13 cellular contexts compared by ENCODE assay signal in genomic region chr2:217916504-217917254, GRCh38.
DNase-seq lines count a peak whose midpoint lies in the region; ATAC-seq and TF ChIP-seq lines count a peak whose summit lies in the region.
"Had no signal": no experiment of that assay in that cellular context is flagged by ENCODE, and none has a peak within 500 bp of the region (broad histone marks: within the 10 kb centered on the region; RNA-seq: fewer than 3 reads in every experiment).

No MANE protein-coding gene starts in this region.

- no peaks in the 10 kb centered on the region for H3K9me3 ChIP-seq in adipocyte (ENCODE audit: control insufficient read depth, low read length)
- H3K9me3 ChIP-seq in neuronal stem cell (replicated peaks in 1 of 2; ENCODE audit: control insufficient read depth in 2 of 2, insufficient read depth in 1 of 2, low read depth in 1 of 2, low read length in 2 of 2), result no peaks in the 10 kb centered on the region
- no peaks in the 10 kb centered on the region for H3K9me3 ChIP-seq in transverse colon
- H3K9me3 ChIP-seq: SK-N-SH had no signal

- no peak overlapping the region for H2AK5ac ChIP-seq in neuronal stem cell (ENCODE audit: low read depth, low read length)

- H3K36me3 Mint-ChIP-seq in activated CD4-positive, alpha-beta T cell treated with anti-CD3 and anti-CD28 coated beads for 36 hours (ENCODE audit: low read depth), result no peaks in the 10 kb centered on the region

- H3K23ac ChIP-seq in neuronal stem cell (ENCODE audit: low read depth, low read length, poor library complexity), result no peak overlapping the region

- no CpG with 5 or more reads among the region's 10 CpGs for WGBS in neuronal stem cell (ENCODE audit: extremely low coverage in 2 of 2, insufficient read length in 2 of 2, insufficient replicate concordance in 1 of 2), 2 donors
- WGBS in transverse colon (ENCODE audit: low coverage in 1 of 2), 2 donors, result 32 to 45% methylated on average over 3 to 10 of the region's 10 CpGs

- no peak overlapping the region for H3K4me2 ChIP-seq in neuronal stem cell (ENCODE audit: insufficient read depth, low read length, poor library complexity, severe bottlenecking)
- H3K4me2 ChIP-seq: SK-N-SH had no signal

- ATAC-seq in activated CD4-positive, alpha-beta T cell treated with anti-CD3 and anti-CD28 coated beads for 36 hours, result no peak
- ATAC-seq in GM21360 (IDR thresholded peaks at IDR 0.05; ENCODE audit: unreplicated experiment), result no peak
- no peak for ATAC-seq in GM21723 (IDR thresholded peaks at IDR 0.05; ENCODE audit: unreplicated experiment)
- ATAC-seq: GM12878 had no signal

- no peaks in the 10 kb centered on the region for H3K27me3 ChIP-seq in adipocyte (replicated peaks; ENCODE audit: control insufficient read depth, insufficient read depth, low read length)
- peaks cover 0 to 8% (median 0%) of the 10 kb centered on the region in 3 experiments for H3K27me3 ChIP-seq in neuronal stem cell (ENCODE audit: control insufficient read depth in 3 of 3, insufficient read depth in 3 of 3, low read depth in 1 of 3, low read length in 3 of 3)
- H3K27me3 ChIP-seq in transverse colon, result no peaks in the 10 kb centered on the region

- H3K9ac ChIP-seq in adipocyte (ENCODE audit: low read length), result peak overlapping the region; percentile 76
- H3K9ac ChIP-seq in neuronal stem cell (ENCODE audit: low read depth, low read length, poor library complexity), result no peak overlapping the region
- H3K9ac ChIP-seq: SK-N-SH had no signal

- H3K36me3 ChIP-seq in adipocyte (ENCODE audit: control insufficient read depth, insufficient read depth, low read length, severe bottlenecking) (peaks cover 40% of the 10 kb centered on the region), neuronal stem cell (replicated peaks in 1 of 2; ENCODE audit: control insufficient read depth in 2 of 2, insufficient read depth in 2 of 2, low read length in 2 of 2) (no peaks in the 10 kb centered on the region), transverse colon (no peaks in the 10 kb centered on the region)

- H2BK120ac ChIP-seq in neuronal stem cell (ENCODE audit: low read depth, low read length), result no peak overlapping the region

- CTCF ChIA-PET in activated CD4-positive, alpha-beta T cell treated with anti-CD3 and anti-CD28 coated beads for 36 hours (lab: Charles Lee), result interaction anchor here (0.6 to 1.2 kb wide), 3 partner anchors 113 to 642 kb away, joined by 3 to 4 read pairs (median 4); no protein-coding TSS in a partner anchor

- no peak overlapping the region for H2BK5ac ChIP-seq in neuronal stem cell (ENCODE audit: low read length)

- H3K9me3 Mint-ChIP-seq in activated CD4-positive, alpha-beta T cell treated with anti-CD3 and anti-CD28 coated beads for 36 hours (ENCODE audit: low read depth), result no peaks in the 10 kb centered on the region
- H3K9me3 Mint-ChIP-seq: CD14-positive monocyte; central memory CD8-positive, alpha-beta T cell had no signal

- in situ Hi-C loops in transverse colon (cut with MboI; ENCODE audit: low pct_ligation_motif_present in 1 of 4, low pct_unique_long_range_greater_than_20kb in 1 of 4, low sequenced_read_pairs in 3 of 4), result no loop called here

- no peak overlapping the region for H3K4me3 ChIP-seq in adipocyte (ENCODE audit: low read length)
- no peak overlapping the region for H3K4me3 ChIP-seq in neuronal stem cell (ENCODE audit: low read length in 2 of 2)
- no peak overlapping the region for H3K4me3 ChIP-seq in transverse colon
- H3K4me3 ChIP-seq: GM12878 had no signal

- no peak overlapping the region for H3K4ac ChIP-seq in neuronal stem cell (ENCODE audit: low read length)

- no peak overlapping the region for H2AFZ ChIP-seq in neuronal stem cell (ENCODE audit: low read length)

- H3K18ac ChIP-seq in neuronal stem cell (ENCODE audit: low read length), result peak overlapping the region; percentile 16

- no peak overlapping the region for H4K91ac ChIP-seq in neuronal stem cell (ENCODE audit: low read depth, low read length, poor library complexity)

- no peak overlapping the region for H2BK15ac ChIP-seq in neuronal stem cell (ENCODE audit: low read length)

- H3K4me3 Mint-ChIP-seq in activated CD4-positive, alpha-beta T cell treated with anti-CD3 and anti-CD28 coated beads for 36 hours, result no peak overlapping the region
- H3K4me3 Mint-ChIP-seq: CD14-positive monocyte; central memory CD8-positive, alpha-beta T cell had no signal

- no peak for TF ChIP-seq CTCF in transverse colon (IDR thresholded peaks at IDR 0.05)

- no peak overlapping the region for H3K27ac Mint-ChIP-seq in activated CD4-positive, alpha-beta T cell treated with anti-CD3 and anti-CD28 coated beads for 36 hours

- no peak overlapping the region for H2BK12ac ChIP-seq in neuronal stem cell (ENCODE audit: low read length)

- no peak overlapping the region for H4K8ac ChIP-seq in neuronal stem cell (ENCODE audit: low read depth, low read length)

- no peak for TF ChIP-seq POLR2A in transverse colon (IDR thresholded peaks at IDR 0.05)

- no peak for DNase-seq in adipocyte (ENCODE audit: low read depth)
- peak; percentile 53 for DNase-seq in fibroblast of gingiva (ENCODE audit: low read depth)
- no peak for DNase-seq in neuronal stem cell (ENCODE audit: low spot score)
- no peak for DNase-seq in transverse colon
- no peak for DNase-seq in activated CD4-positive, alpha-beta T cell treated with anti-CD3 and anti-CD28 coated beads for 36 hours
- DNase-seq: activated naive CD4-positive, alpha-beta T cell treated with Interleukin-2 at 50 U/mL for 16 hours; left cardiac atrium; SK-N-SH had no signal

- H3K4me1 ChIP-seq in adipocyte (ENCODE audit: control insufficient read depth, insufficient read depth, low read length) (peaks cover 97% of the 10 kb centered on the region), neuronal stem cell (ENCODE audit: control insufficient read depth in 2 of 2, insufficient read depth in 1 of 2, low read depth in 1 of 2, low read length in 2 of 2) (peaks cover 24 to 33% of the 10 kb centered on the region in 2 donors), transverse colon (peaks cover 40 to 96% (median 66%) of the 10 kb centered on the region in 4 donors)

- H3K14ac ChIP-seq in neuronal stem cell (ENCODE audit: low read length), result no peak overlapping the region

- no peaks in the 10 kb centered on the region for H3K27me3 Mint-ChIP-seq in activated CD4-positive, alpha-beta T cell treated with anti-CD3 and anti-CD28 coated beads for 36 hours

- H3K27ac ChIP-seq in neuronal stem cell (replicated peaks; ENCODE audit: low read length) (no peak overlapping the region), transverse colon (peak overlapping the region; percentile 85 to 95 (median 89))

- POLR2A ChIA-PET in activated CD4-positive, alpha-beta T cell treated with anti-CD3 and anti-CD28 coated beads for 36 hours (lab: Charles Lee), result no interaction called here

- H3K4me1 Mint-ChIP-seq in activated CD4-positive, alpha-beta T cell treated with anti-CD3 and anti-CD28 coated beads for 36 hours, result no peaks in the 10 kb centered on the region
- H3K4me1 Mint-ChIP-seq: central memory CD8-positive, alpha-beta T cell had no signal

- TF ChIP-seq EP300 in transverse colon (IDR thresholded peaks at IDR 0.05; ENCODE audit: low read depth), result no peak

- H3K79me1 ChIP-seq in neuronal stem cell (ENCODE audit: low read depth, low read length), result no peaks in the 10 kb centered on the region

- intact Hi-C loops in transverse colon (cut with DNase I; ENCODE audit: low total_unique reads), result no loop called here
- intact Hi-C loops in activated CD4-positive, alpha-beta T cell treated with anti-CD3 and anti-CD28 coated beads for 36 hours (cut with DNase I, micrococcal nuclease), result no loop called here
